10 cellular contexts compared by ENCODE assay signal in the genomic region with DNA sequence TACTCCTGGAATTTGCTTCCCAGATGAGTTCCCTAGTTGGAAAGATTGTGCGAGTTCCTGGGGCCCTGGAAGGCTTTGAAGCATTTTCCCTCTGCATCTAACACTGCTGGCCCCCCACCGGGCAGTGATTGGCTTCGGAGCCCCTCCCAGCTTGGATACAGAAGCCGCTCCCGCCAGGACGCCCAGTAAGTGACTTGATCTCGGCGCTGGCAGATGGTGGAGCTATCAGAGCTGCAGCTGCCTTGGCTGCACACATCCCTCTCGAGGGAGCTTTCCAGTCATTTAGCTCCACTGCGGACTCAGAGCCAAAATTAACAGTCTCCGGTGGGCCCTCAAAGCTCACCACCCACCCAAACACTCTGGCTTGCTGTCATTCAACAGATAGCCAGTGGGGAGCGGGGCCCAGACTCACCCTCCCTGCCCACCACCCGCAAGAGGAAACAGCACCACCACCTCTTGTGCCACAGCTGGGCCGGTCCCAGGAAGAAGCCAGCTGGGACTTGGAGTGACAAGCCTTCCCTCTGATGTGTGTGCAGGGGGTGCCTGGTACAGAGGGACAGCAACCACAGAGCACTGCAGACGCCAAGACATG.
DNase-seq lines count a peak whose midpoint lies in the region; ATAC-seq and TF ChIP-seq lines count a peak whose summit lies in the region.
"Had no signal": no experiment of that assay in that cellular context is flagged by ENCODE, and none has a peak within 500 bp of the region (broad histone marks: within the 10 kb centered on the region; RNA-seq: fewer than 3 reads in every experiment).

No MANE protein-coding gene starts in this region.

- H3K36me3 ChIP-seq in OCI-LY3 (replicated peaks; ENCODE audit: low read depth, low read length) = no peaks in the 10 kb centered on the region

- H3K4me2 ChIP-seq in OCI-LY3 (ENCODE audit: low read length) = peak overlapping the region; percentile 72

- no peaks in the 10 kb centered on the region for H3K79me2 ChIP-seq in OCI-LY3 (ENCODE audit: low read length)

- H3K27ac ChIP-seq in OCI-LY3 (ENCODE audit: low read length) (no peak overlapping the region), layer of hippocampus (ENCODE audit: low read depth, low read length) (peak overlapping the region; percentile 96)

- peaks cover 34% of the 10 kb centered on the region for H3K4me1 ChIP-seq in OCI-LY3 (ENCODE audit: low read length)

- H3K9me3 ChIP-seq in OCI-LY3 (ENCODE audit: insufficient read depth, low read length) = no peaks in the 10 kb centered on the region

- H3K27me3 ChIP-seq in OCI-LY3 (ENCODE audit: low read depth, low read length) (peaks cover 33% of the 10 kb centered on the region), layer of hippocampus (ENCODE audit: control insufficient read depth, insufficient read depth, low read length) (no peaks in the 10 kb centered on the region)

- peak overlapping the region; percentile 11; the same call in 1 of the 2 replicates for H3K9ac ChIP-seq in OCI-LY3 (ENCODE audit: low read length)

- H3K4me3 ChIP-seq in OCI-LY3 (ENCODE audit: low read length) = peak overlapping the region; percentile 41

- H4K20me1 ChIP-seq in OCI-LY3 (ENCODE audit: insufficient read depth, low read length) = no peaks in the 10 kb centered on the region

- ATAC-seq in HG03095 (IDR thresholded peaks at IDR 0.05; ENCODE audit: unreplicated experiment) (no peak), HG03135 (IDR thresholded peaks at IDR 0.05; ENCODE audit: unreplicated experiment) (no peak), HG03378 (IDR thresholded peaks at IDR 0.05; ENCODE audit: unreplicated experiment) (no peak)

- no peak overlapping the region for H2AFZ ChIP-seq in OCI-LY3 (ENCODE audit: low read depth, low read length)

- no peak for TF ChIP-seq CTCF in OCI-LY3 (IDR thresholded peaks at IDR 0.05; ENCODE audit: low read depth, low read length)

- DNase-seq in Ammon's horn (ENCODE audit: low spot score) (peak; percentile 95), NCI-H146 (lab: John Stamatoyannopoulos, UW) (peak; percentile 92), NOMO-1 treated with dmso at 0.1 percent for 144 hours (lab: John Stamatoyannopoulos, UW; ENCODE audit: unreplicated experiment) (no peak)
- DNase-seq: aorta; effector memory CD4-positive, alpha-beta T cell had no signal
